ENCODE assay signal across 17 cellular contexts in the genomic region with DNA sequence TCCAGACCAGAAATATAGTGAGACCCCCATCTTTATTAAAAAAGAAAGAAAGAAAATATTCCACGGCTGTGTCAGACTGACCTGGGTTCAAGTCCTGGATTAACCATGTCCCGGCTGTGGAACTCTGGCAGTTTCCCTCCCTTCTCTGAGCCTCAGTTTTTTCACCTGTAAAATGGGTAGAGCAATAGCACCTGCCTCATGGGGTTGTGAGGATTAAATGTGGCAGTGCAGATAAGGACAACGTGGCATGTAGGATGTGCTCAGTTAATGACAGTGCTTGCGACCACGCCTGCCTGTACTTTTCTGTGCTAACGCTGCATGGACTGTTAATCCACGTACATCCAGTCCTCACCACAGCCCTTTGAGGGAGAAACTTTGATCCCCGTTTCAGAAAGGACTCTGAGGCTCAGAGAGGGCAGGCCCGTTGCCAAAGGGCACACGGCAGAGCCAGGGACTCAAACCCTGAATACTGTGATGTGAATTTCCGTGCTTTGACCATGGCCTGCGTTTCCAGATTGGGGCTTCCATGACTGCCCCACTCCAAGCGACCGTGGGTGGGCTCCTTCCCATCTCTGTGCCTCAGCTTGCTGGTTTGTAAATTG. TPM values are rescaled to one million over a fixed set of nuclear protein-coding genes. Genes with fewer than 3 reads are reported as not detected.
A peak's percentile ranks its signal among the peaks of the same experiment; 100 is the strongest.
DNase-seq lines count a peak whose midpoint lies in the region; ATAC-seq, FAIRE-seq and TF ChIP-seq lines count a peak whose summit lies in the region.
"Had no signal": no experiment of that assay in that cellular context is flagged by ENCODE, and none has a peak within 500 bp of the region (broad histone marks: within the 10 kb centered on the region; RNA-seq: fewer than 3 reads in every experiment).

No MANE protein-coding gene starts in this region.

- TF ChIP-seq CTCF in HepG2 (CRISPR knock-in tag; IDR thresholded peaks at IDR 0.05) (no peak), right lobe of liver (IDR thresholded peaks at IDR 0.05) (no peak), gastrocnemius medialis (IDR thresholded peaks at IDR 0.05 in 4 of 5, conservative IDR thresholded peaks at IDR 0.05 in 1 of 5) (no peak)

- H3K9ac ChIP-seq in HepG2 (ENCODE audit: insufficient read depth, low read depth, low read length) (no peak overlapping the region), mesenchymal stem cell (ENCODE audit: low read length) (peak overlapping the region; percentile 12)
- H3K9ac ChIP-seq: BLaER1 treated with 17β-estradiol and CSF1 and Interleukin-3, amounts not matched to agents 10 nM and 100 nM had no signal

- H3K36me3 ChIP-seq in HepG2 (replicated peaks in 1 of 2; ENCODE audit: control insufficient read depth in 1 of 2, insufficient read depth in 2 of 2, low read length in 2 of 2) = no peaks in the 10 kb centered on the region
- no peaks in the 10 kb centered on the region for H3K36me3 ChIP-seq in right lobe of liver
- peaks cover 11 to 13% of the 10 kb centered on the region in 2 experiments for H3K36me3 ChIP-seq in mesenchymal stem cell (ENCODE audit: control insufficient read depth in 1 of 2, insufficient read depth in 2 of 2, low read depth in 1 of 2, low read length in 2 of 2)
- H3K36me3 ChIP-seq in gastrocnemius medialis = no peaks in the 10 kb centered on the region
- H3K36me3 ChIP-seq: BLaER1 treated with 17β-estradiol and CSF1 and Interleukin-3, amounts not matched to agents 10 nM and 100 nM had no signal

- intact Hi-C loops in HepG2 (cut with micrococcal nuclease; ENCODE audit: unreplicated experiment) (no loop called here), right lobe of liver (cut with DNase I) (no loop called here), gastrocnemius medialis (cut with DNase I; ENCODE audit: low total_unique reads) (no loop called here)

- POLR2A ChIA-PET in HepG2 (lab: Yijun Ruan, JAX) = interaction anchor here (0.9 kb wide), 1 partner anchor 78 kb away, joined by 3 read pairs; no protein-coding TSS in a partner anchor

- H2BK12ac ChIP-seq in mesenchymal stem cell (ENCODE audit: low read length in 2 of 2) = no peak overlapping the region

- H3K27me3 ChIP-seq in HepG2 (ENCODE audit: control insufficient read depth in 1 of 2, insufficient read depth in 2 of 2, low read length in 2 of 2) (peaks cover 0 to 2% of the 10 kb centered on the region in 2 experiments; a peak in 1 of 5 replicates), right lobe of liver (no peaks in the 10 kb centered on the region), mesenchymal stem cell (ENCODE audit: control insufficient read depth in 1 of 2, insufficient read depth in 1 of 2, low read length in 2 of 2) (peaks cover 0 to 2% of the 10 kb centered on the region in 2 experiments), gastrocnemius medialis (no peaks in the 10 kb centered on the region)
- H3K27me3 ChIP-seq: BLaER1 treated with 17β-estradiol and CSF1 and Interleukin-3, amounts not matched to agents 10 nM and 100 nM had no signal

- H3K23ac ChIP-seq in mesenchymal stem cell (ENCODE audit: low read length in 2 of 2) = no peak overlapping the region

- H3K4me3 ChIP-seq in HepG2 (replicated peaks in 1 of 3; ENCODE audit: insufficient read depth in 1 of 3, low read depth in 2 of 3, low read length in 3 of 3) (no peak overlapping the region), right lobe of liver (no peak overlapping the region), mesenchymal stem cell (ENCODE audit: insufficient read depth in 1 of 2, low read depth in 1 of 2, low read length in 2 of 2) (no peak overlapping the region), gastrocnemius medialis (no peak overlapping the region)
- H3K4me3 ChIP-seq: BLaER1 treated with 17β-estradiol and CSF1 and Interleukin-3, amounts not matched to agents 10 nM and 100 nM; GM12878 had no signal

- H2AK5ac ChIP-seq in mesenchymal stem cell (ENCODE audit: low read length, severe bottlenecking) = no peak overlapping the region

- no peak overlapping the region for H2BK120ac ChIP-seq in mesenchymal stem cell (ENCODE audit: low read depth, low read length)

- DNase-seq in HepG2 (ENCODE audit: low spot score) (no peak), right lobe of liver (no peak), mesenchymal stem cell (no peak), gastrocnemius medialis (no peak), NOMO-1 treated with DMSO at 0.1 percent for 48 hours (lab: John Stamatoyannopoulos, UW; ENCODE audit: unreplicated experiment) (no peak)
- DNase-seq: 8988T; CD4-positive, alpha-beta T cell; DMS79; GOT3 had no signal

- no peaks in the 10 kb centered on the region for H3K79me2 ChIP-seq in HepG2 (ENCODE audit: insufficient read depth, low read length)

- no TSS peak for BruUV-seq in HepG2 (replicated peaks; lab: Mats Ljungman, UMichigan)

- no peaks in the 10 kb centered on the region for H3K79me1 ChIP-seq in mesenchymal stem cell (replicated peaks; ENCODE audit: low read length, poor library complexity, severe bottlenecking)

- no peak overlapping the region for H3K4me2 ChIP-seq in HepG2 (ENCODE audit: low read depth, low read length)
- H3K4me2 ChIP-seq in mesenchymal stem cell (ENCODE audit: low read length, poor library complexity, severe bottlenecking) = no peak overlapping the region
- H3K4me2 ChIP-seq: BLaER1 treated with 17β-estradiol and CSF1 and Interleukin-3, amounts not matched to agents 10 nM and 100 nM had no signal

- no peak overlapping the region for H2BK5ac ChIP-seq in mesenchymal stem cell (ENCODE audit: low read depth, low read length, poor library complexity, severe bottlenecking)

- peaks cover 5% of the 10 kb centered on the region; the same call in 1 of the 2 replicates for H3K4me1 ChIP-seq in HepG2 (ENCODE audit: insufficient read depth, low read length)
- no peaks in the 10 kb centered on the region for H3K4me1 ChIP-seq in right lobe of liver
- H3K4me1 ChIP-seq in mesenchymal stem cell (ENCODE audit: control insufficient read depth, insufficient read depth, low read depth, low read length) = peaks cover 11% of the 10 kb centered on the region
- peaks cover 30 to 35% of the 10 kb centered on the region in 2 donors for H3K4me1 ChIP-seq in gastrocnemius medialis

- no peak overlapping the region for H4K91ac ChIP-seq in mesenchymal stem cell (ENCODE audit: low read length)

- 14% methylated on average over 10 of the region's 14 CpGs for WGBS in HepG2 (ENCODE audit: low lambda C conversion rate)
- 54% methylated on average over 9 of the region's 14 CpGs for WGBS in right lobe of liver (ENCODE audit: insufficient coverage, low coverage, low lambda C conversion rate, missing lambda C conversion rate)
- WGBS in mesenchymal stem cell = 82% methylated on average over 14 of the region's 14 CpGs

- TF ChIP-seq RAD21 in HepG2 (CRISPR knock-in tag; IDR thresholded peaks at IDR 0.05) = no peak

- H3K9me3 ChIP-seq in HepG2 (ENCODE audit: low read length) (no peaks in the 10 kb centered on the region), right lobe of liver (no peaks in the 10 kb centered on the region), mesenchymal stem cell (ENCODE audit: control insufficient read depth, low read length) (no peaks in the 10 kb centered on the region), gastrocnemius medialis (no peaks in the 10 kb centered on the region)
- H3K9me3 ChIP-seq: BLaER1 treated with 17β-estradiol and CSF1 and Interleukin-3, amounts not matched to agents 10 nM and 100 nM had no signal

- TF ChIP-seq POLR2A in HepG2 (IDR thresholded peaks at IDR 0.05; ENCODE audit: insufficient read depth in 1 of 2, low read depth in 2 of 2, low read length in 2 of 2) (no peak), right lobe of liver (IDR thresholded peaks at IDR 0.05) (no peak), gastrocnemius medialis (IDR thresholded peaks at IDR 0.05) (no peak)

- no peak overlapping the region for H3K4ac ChIP-seq in mesenchymal stem cell (ENCODE audit: low read depth in 1 of 2, low read length in 2 of 2)

- no peak overlapping the region for H3K14ac ChIP-seq in mesenchymal stem cell (ENCODE audit: low read length in 2 of 2)

- H4K8ac ChIP-seq in mesenchymal stem cell (ENCODE audit: low read length) = no peak overlapping the region

- CTCF ChIA-PET in HepG2 (lab: Yijun Ruan, JAX; ENCODE audit: low intra/inter-chr PET ratio, low total read pairs) = no interaction called here

- no peaks in the 10 kb centered on the region for H4K20me1 ChIP-seq in HepG2 (ENCODE audit: insufficient read depth, low read length)
- H4K20me1 ChIP-seq: BLaER1 treated with 17β-estradiol and CSF1 and Interleukin-3, amounts not matched to agents 10 nM and 100 nM had no signal

- ATAC-seq in HepG2 (no peak), right lobe of liver (no peak), gastrocnemius medialis (peak in 1 of 2 donors; percentile 2), GM18870 (IDR thresholded peaks at IDR 0.05; ENCODE audit: unreplicated experiment) (no peak), GM18511 (IDR thresholded peaks at IDR 0.05; ENCODE audit: unreplicated experiment) (no peak)
- ATAC-seq: GM12878, HCT116 had no signal

- H3K27ac ChIP-seq in HepG2 (ENCODE audit: extremely low read length, insufficient read depth, low read length) = no peak overlapping the region
- no peak overlapping the region for H3K27ac ChIP-seq in right lobe of liver
- H3K27ac ChIP-seq in mesenchymal stem cell (ENCODE audit: low read length, poor library complexity, severe bottlenecking) = no peak overlapping the region
- peak overlapping the region; percentile 75 to 90 (median 86) for H3K27ac ChIP-seq in gastrocnemius medialis
- H3K27ac ChIP-seq: BLaER1 treated with 17β-estradiol and CSF1 and Interleukin-3, amounts not matched to agents 10 nM and 100 nM had no signal

- no peak overlapping the region for H2BK15ac ChIP-seq in mesenchymal stem cell (ENCODE audit: low read depth, poor library complexity, severe bottlenecking)

- no peak for TF ChIP-seq EP300 in HepG2 (IDR thresholded peaks at IDR 0.05; ENCODE audit: low read depth in 2 of 2, low read length in 2 of 2)
- no peak for TF ChIP-seq EP300 in HepG2 (CRISPR knock-in tag; IDR thresholded peaks at IDR 0.05; ENCODE audit: borderline replicate concordance)

- in situ Hi-C loops in HepG2 (cut with HindIII; ENCODE audit: extremely low pct_ligation_motif_present, low pct_unique_long_range_greater_than_20kb) = no loop called here
- in situ Hi-C loops in gastrocnemius medialis (cut with MboI; ENCODE audit: low sequenced_read_pairs in 4 of 4) = no loop called here

- no peak for FAIRE-seq in HepG2 (lab: Jason Lieb, UNC)
- FAIRE-seq: GM12878, GM18507, GM19239 had no signal

- no peak overlapping the region for H2AFZ ChIP-seq in HepG2 (ENCODE audit: low read length)
- H2AFZ ChIP-seq in mesenchymal stem cell (ENCODE audit: low read depth, low read length) = no peak overlapping the region

- H3K18ac ChIP-seq in mesenchymal stem cell (ENCODE audit: low read depth in 1 of 2, low read length in 2 of 2) = no peak overlapping the region

RNA-seq across cellular contexts. Expression of gene SBK2, which starts 16.1 kb away (rescaled TPM):
- 0.24 and 0.45 TPM in 2 replicates for total RNA-seq in HepG2 (2016; rRNA removed; fragmentation: Illumina TruSeq; extraction: Trizol)
- total RNA-seq in HepG2 (2016; cell fraction: cytosol; rRNA removed; fragmentation: Illumina TruSeq; extraction: Trizol; ENCODE audit: low read depth) = not detected in 2 replicates
- not detected in 2 replicates for total RNA-seq in HepG2 (2016; cell fraction: insoluble cytoplasmic fraction; rRNA removed; fragmentation: Illumina TruSeq; extraction: Trizol)
- 0.22 and 0.28 TPM in 2 replicates for total RNA-seq in HepG2 (2016; cell fraction: membrane; rRNA removed; fragmentation: Illumina TruSeq; extraction: Trizol)
- total RNA-seq in HepG2 (2016; cell fraction: nucleus; rRNA removed; fragmentation: Illumina TruSeq; extraction: Trizol) = not detected in 2 replicates
- 0.14 TPM in 1 of 2 replicates, not detected in the other for polyA plus RNA-seq in HepG2 (2011; rRNA removed)
- polyA plus RNA-seq in HepG2 (2011; cell fraction: cytosol; rRNA removed) = 0.13 and 0.16 TPM in 2 replicates
- 1.0 and 1.3 TPM in 2 replicates for polyA plus RNA-seq in HepG2 (2011; cell fraction: nucleus; rRNA removed)
- 0.25 and 0.45 TPM in 2 replicates for polyA plus RNA-seq in HepG2 (2012)
- not detected in 2 replicates for polyA plus RNA-seq in HepG2 (2016; cell fraction: cytosol; fragmentation: Illumina TruSeq; extraction: Trizol; ENCODE audit: low read depth)
- polyA plus RNA-seq in HepG2 (2016; cell fraction: insoluble cytoplasmic fraction; fragmentation: Illumina TruSeq; extraction: Trizol; ENCODE audit: low read depth) = 0.22 and 0.32 TPM in 2 replicates
- not detected in 2 replicates for polyA plus RNA-seq in HepG2 (2016; cell fraction: membrane; fragmentation: Illumina TruSeq; extraction: Trizol; ENCODE audit: low read depth)
- not detected in 2 replicates for polyA plus RNA-seq in HepG2 (2016; cell fraction: nucleus; fragmentation: Illumina TruSeq; extraction: Trizol; ENCODE audit: insufficient read depth, low read depth)
- 0.54 TPM in 1 of 2 replicates, not detected in the other for polyA minus RNA-seq in HepG2 (2011; rRNA and poly(A)+ RNA removed; ENCODE audit: low replicate concordance)
- polyA minus RNA-seq in HepG2 (2011; cell fraction: cytosol; rRNA and poly(A)+ RNA removed) = 0.59 and 0.79 TPM in 2 replicates
- polyA minus RNA-seq in HepG2 (2011; cell fraction: nucleus; rRNA and poly(A)+ RNA removed) = not detected in 2 replicates
- total RNA-seq in right lobe of liver = not detected
- not detected for polyA plus RNA-seq in mesenchymal stem cell (2013, experiment 1 of 2)
- not detected for polyA plus RNA-seq in mesenchymal stem cell (2013, experiment 2 of 2)
- total RNA-seq in gastrocnemius medialis = 1 to 10 TPM in 3 of 4 donors, not detected in 1; 1.5 to 3.0 (median 1.6) TPM
- total RNA-seq: CD4-positive, alpha-beta T cell; GM12878 had no signal
- polyA plus RNA-seq: GM12878, IgD-negative memory B cell had no signal

RNA-seq across cellular contexts. Expression of gene SBK3, which starts 24.6 kb away (rescaled TPM):
- 0.46 and 0.66 TPM in 2 replicates for total RNA-seq in HepG2 (2016; rRNA removed; fragmentation: Illumina TruSeq; extraction: Trizol)
- total RNA-seq in HepG2 (2016; cell fraction: cytosol; rRNA removed; fragmentation: Illumina TruSeq; extraction: Trizol; ENCODE audit: low read depth) = not detected in 2 replicates
- total RNA-seq in HepG2 (2016; cell fraction: insoluble cytoplasmic fraction; rRNA removed; fragmentation: Illumina TruSeq; extraction: Trizol) = 0.24 and 0.35 TPM in 2 replicates
- total RNA-seq in HepG2 (2016; cell fraction: membrane; rRNA removed; fragmentation: Illumina TruSeq; extraction: Trizol) = 0.19 and 0.24 TPM in 2 replicates
- total RNA-seq in HepG2 (2016; cell fraction: nucleus; rRNA removed; fragmentation: Illumina TruSeq; extraction: Trizol) = 0.38 and 0.62 TPM in 2 replicates
- 0.77 and 1.5 TPM in 2 replicates for polyA plus RNA-seq in HepG2 (2011; rRNA removed)
- 1.0 and 1.4 TPM in 2 replicates for polyA plus RNA-seq in HepG2 (2011; cell fraction: cytosol; rRNA removed)
- 2.0 and 3.1 TPM in 2 replicates for polyA plus RNA-seq in HepG2 (2011; cell fraction: nucleus; rRNA removed)
- 0.91 and 2.0 TPM in 2 replicates for polyA plus RNA-seq in HepG2 (2012)
- polyA plus RNA-seq in HepG2 (2016; cell fraction: cytosol; fragmentation: Illumina TruSeq; extraction: Trizol; ENCODE audit: low read depth) = not detected in 2 replicates
- 0.19 TPM in 1 of 2 replicates, not detected in the other for polyA plus RNA-seq in HepG2 (2016; cell fraction: insoluble cytoplasmic fraction; fragmentation: Illumina TruSeq; extraction: Trizol; ENCODE audit: low read depth)
- polyA plus RNA-seq in HepG2 (2016; cell fraction: membrane; fragmentation: Illumina TruSeq; extraction: Trizol; ENCODE audit: low read depth) = 0.13 TPM in 1 of 2 replicates, not detected in the other
- 0.81 and 0.96 TPM in 2 replicates for polyA plus RNA-seq in HepG2 (2016; cell fraction: nucleus; fragmentation: Illumina TruSeq; extraction: Trizol; ENCODE audit: insufficient read depth, low read depth)
- polyA minus RNA-seq in HepG2 (2011; rRNA and poly(A)+ RNA removed; ENCODE audit: low replicate concordance) = 1.2 TPM in 1 of 2 replicates, not detected in the other
- polyA minus RNA-seq in HepG2 (2011; cell fraction: cytosol; rRNA and poly(A)+ RNA removed) = 0.53 TPM in 1 of 2 replicates, not detected in the other
- polyA minus RNA-seq in HepG2 (2011; cell fraction: nucleus; rRNA and poly(A)+ RNA removed) = 0.37 and 0.52 TPM in 2 replicates
- under 1 TPM in 2 of 6 experiments, not detected in 4; 0.33 to 0.56 TPM for total RNA-seq in right lobe of liver
- not detected for polyA plus RNA-seq in mesenchymal stem cell (2013, experiment 1 of 2)
- polyA plus RNA-seq in mesenchymal stem cell (2013, experiment 2 of 2) = not detected
- 10 to 100 TPM in 1 of 4 donors, 1 to 10 TPM in 3; 3.1 to 24.1 (median 6.8) TPM for total RNA-seq in gastrocnemius medialis
- total RNA-seq: CD4-positive, alpha-beta T cell; GM12878 had no signal
- polyA plus RNA-seq: GM12878, IgD-negative memory B cell had no signal

RNA-seq across cellular contexts. Expression of gene SSC5D, which starts 32.6 kb away (rescaled TPM):
- not detected in 2 replicates for total RNA-seq in HepG2 (2016; rRNA removed; fragmentation: Illumina TruSeq; extraction: Trizol)
- not detected in 2 replicates for total RNA-seq in HepG2 (2016; cell fraction: cytosol; rRNA removed; fragmentation: Illumina TruSeq; extraction: Trizol; ENCODE audit: low read depth)
- total RNA-seq in HepG2 (2016; cell fraction: insoluble cytoplasmic fraction; rRNA removed; fragmentation: Illumina TruSeq; extraction: Trizol) = not detected in 2 replicates
- total RNA-seq in HepG2 (2016; cell fraction: membrane; rRNA removed; fragmentation: Illumina TruSeq; extraction: Trizol) = not detected in 2 replicates
- total RNA-seq in HepG2 (2016; cell fraction: nucleus; rRNA removed; fragmentation: Illumina TruSeq; extraction: Trizol) = not detected in 2 replicates
- polyA plus RNA-seq in HepG2 (2011; rRNA removed) = 0.03 TPM in 1 of 2 replicates, not detected in the other
- not detected in 2 replicates for polyA plus RNA-seq in HepG2 (2011; cell fraction: cytosol; rRNA removed)
- polyA plus RNA-seq in HepG2 (2011; cell fraction: nucleus; rRNA removed) = 0.10 and 0.61 TPM in 2 replicates
- polyA plus RNA-seq in HepG2 (2012) = 0.03 TPM in 1 of 2 replicates, not detected in the other
- not detected in 2 replicates for polyA plus RNA-seq in HepG2 (2016; cell fraction: cytosol; fragmentation: Illumina TruSeq; extraction: Trizol; ENCODE audit: low read depth)
- not detected in 2 replicates for polyA plus RNA-seq in HepG2 (2016; cell fraction: insoluble cytoplasmic fraction; fragmentation: Illumina TruSeq; extraction: Trizol; ENCODE audit: low read depth)
- polyA plus RNA-seq in HepG2 (2016; cell fraction: membrane; fragmentation: Illumina TruSeq; extraction: Trizol; ENCODE audit: low read depth) = not detected in 2 replicates
- not detected in 2 replicates for polyA plus RNA-seq in HepG2 (2016; cell fraction: nucleus; fragmentation: Illumina TruSeq; extraction: Trizol; ENCODE audit: insufficient read depth, low read depth)
- polyA minus RNA-seq in HepG2 (2011; rRNA and poly(A)+ RNA removed; ENCODE audit: low replicate concordance) = 0.04 and 0.14 TPM in 2 replicates
- polyA minus RNA-seq in HepG2 (2011; cell fraction: cytosol; rRNA and poly(A)+ RNA removed) = not detected in 2 replicates
- polyA minus RNA-seq in HepG2 (2011; cell fraction: nucleus; rRNA and poly(A)+ RNA removed) = 0.12 TPM in 1 of 2 replicates, not detected in the other
- total RNA-seq in right lobe of liver = 1 to 10 TPM in 4 of 6 experiments, under 1 TPM in 2; 0.35 to 1.6 (median 1.2) TPM
- 29.2 TPM for polyA plus RNA-seq in mesenchymal stem cell (2013, experiment 1 of 2)
- 27.1 TPM for polyA plus RNA-seq in mesenchymal stem cell (2013, experiment 2 of 2)
- total RNA-seq in gastrocnemius medialis = 1 to 10 TPM in 2 of 4 donors, under 1 TPM in 2; 0.53 to 2.2 (median 1.1) TPM
- polyA plus RNA-seq: IgD-negative memory B cell had no signal

RNA-seq across cellular contexts. Expression of gene NAT14, which starts 35.8 kb away (rescaled TPM):
- total RNA-seq in HepG2 (2016; rRNA removed; fragmentation: Illumina TruSeq; extraction: Trizol) (14.7 and 22.3 TPM in 2 replicates), right lobe of liver (1 to 10 TPM; 2.5 to 6.0 (median 3.9) TPM), gastrocnemius medialis (1 to 10 TPM in 2 of 4 donors, under 1 TPM in 2; 0.40 to 2.5 (median 1.1) TPM)
- 15.7 and 17.4 TPM in 2 replicates for total RNA-seq in HepG2 (2016; cell fraction: cytosol; rRNA removed; fragmentation: Illumina TruSeq; extraction: Trizol; ENCODE audit: low read depth)
- total RNA-seq in HepG2 (2016; cell fraction: insoluble cytoplasmic fraction; rRNA removed; fragmentation: Illumina TruSeq; extraction: Trizol) = 14.8 and 26.5 TPM in 2 replicates
- 24.1 and 26.6 TPM in 2 replicates for total RNA-seq in HepG2 (2016; cell fraction: membrane; rRNA removed; fragmentation: Illumina TruSeq; extraction: Trizol)
- total RNA-seq in HepG2 (2016; cell fraction: nucleus; rRNA removed; fragmentation: Illumina TruSeq; extraction: Trizol) = 17.7 and 22.1 TPM in 2 replicates
- 20.7 and 24.7 TPM in 2 replicates for polyA plus RNA-seq in HepG2 (2011; rRNA removed)
- polyA plus RNA-seq in HepG2 (2011; cell fraction: cytosol; rRNA removed) = 17.5 and 24.6 TPM in 2 replicates
- polyA plus RNA-seq in HepG2 (2011; cell fraction: nucleus; rRNA removed) = 37.8 and 42.1 TPM in 2 replicates
- 19.0 and 25.8 TPM in 2 replicates for polyA plus RNA-seq in HepG2 (2012)
- polyA plus RNA-seq in HepG2 (2016; cell fraction: cytosol; fragmentation: Illumina TruSeq; extraction: Trizol; ENCODE audit: low read depth) = 18.4 and 22.8 TPM in 2 replicates
- polyA plus RNA-seq in HepG2 (2016; cell fraction: insoluble cytoplasmic fraction; fragmentation: Illumina TruSeq; extraction: Trizol; ENCODE audit: low read depth) = 16.4 and 17.1 TPM in 2 replicates
- polyA plus RNA-seq in HepG2 (2016; cell fraction: membrane; fragmentation: Illumina TruSeq; extraction: Trizol; ENCODE audit: low read depth) = 23.9 and 24.7 TPM in 2 replicates
- 40.3 and 41.0 TPM in 2 replicates for polyA plus RNA-seq in HepG2 (2016; cell fraction: nucleus; fragmentation: Illumina TruSeq; extraction: Trizol; ENCODE audit: insufficient read depth, low read depth)
- 4.3 and 11.1 TPM in 2 replicates for polyA minus RNA-seq in HepG2 (2011; rRNA and poly(A)+ RNA removed; ENCODE audit: low replicate concordance)
- 4.5 and 6.5 TPM in 2 replicates for polyA minus RNA-seq in HepG2 (2011; cell fraction: cytosol; rRNA and poly(A)+ RNA removed)
- 3.2 and 5.3 TPM in 2 replicates for polyA minus RNA-seq in HepG2 (2011; cell fraction: nucleus; rRNA and poly(A)+ RNA removed)
- 106 TPM for polyA plus RNA-seq in mesenchymal stem cell (2013, experiment 1 of 2)
- 108 TPM for polyA plus RNA-seq in mesenchymal stem cell (2013, experiment 2 of 2)

RNA-seq across cellular contexts. Expression of gene ZNF628, which starts 44.4 kb away (rescaled TPM):
- total RNA-seq in HepG2 (2016; rRNA removed; fragmentation: Illumina TruSeq; extraction: Trizol) (1.00 and 1.2 TPM in 2 replicates), right lobe of liver (1 to 10 TPM; 3.4 to 9.2 (median 4.4) TPM), gastrocnemius medialis (10 to 100 TPM in 3 of 4 donors, 1 to 10 TPM in 1; 7.4 to 22.3 (median 14.1) TPM)
- 0.53 and 0.91 TPM in 2 replicates for total RNA-seq in HepG2 (2016; cell fraction: cytosol; rRNA removed; fragmentation: Illumina TruSeq; extraction: Trizol; ENCODE audit: low read depth)
- total RNA-seq in HepG2 (2016; cell fraction: insoluble cytoplasmic fraction; rRNA removed; fragmentation: Illumina TruSeq; extraction: Trizol) = 0.98 and 1.1 TPM in 2 replicates
- 1.9 and 2.5 TPM in 2 replicates for total RNA-seq in HepG2 (2016; cell fraction: membrane; rRNA removed; fragmentation: Illumina TruSeq; extraction: Trizol)
- total RNA-seq in HepG2 (2016; cell fraction: nucleus; rRNA removed; fragmentation: Illumina TruSeq; extraction: Trizol) = 1.2 TPM in 2 replicates
- polyA plus RNA-seq in HepG2 (2011; rRNA removed) = 0.48 and 0.54 TPM in 2 replicates
- 0.19 and 0.56 TPM in 2 replicates for polyA plus RNA-seq in HepG2 (2011; cell fraction: cytosol; rRNA removed)
- polyA plus RNA-seq in HepG2 (2011; cell fraction: nucleus; rRNA removed) = 2.8 and 4.7 TPM in 2 replicates
- 1.7 and 1.9 TPM in 2 replicates for polyA plus RNA-seq in HepG2 (2012)
- polyA plus RNA-seq in HepG2 (2016; cell fraction: cytosol; fragmentation: Illumina TruSeq; extraction: Trizol; ENCODE audit: low read depth) = 0.40 and 0.47 TPM in 2 replicates
- 1.4 and 2.1 TPM in 2 replicates for polyA plus RNA-seq in HepG2 (2016; cell fraction: insoluble cytoplasmic fraction; fragmentation: Illumina TruSeq; extraction: Trizol; ENCODE audit: low read depth)
- 1.1 and 2.4 TPM in 2 replicates for polyA plus RNA-seq in HepG2 (2016; cell fraction: membrane; fragmentation: Illumina TruSeq; extraction: Trizol; ENCODE audit: low read depth)
- 2.5 and 2.7 TPM in 2 replicates for polyA plus RNA-seq in HepG2 (2016; cell fraction: nucleus; fragmentation: Illumina TruSeq; extraction: Trizol; ENCODE audit: insufficient read depth, low read depth)
- 0.75 and 2.3 TPM in 2 replicates for polyA minus RNA-seq in HepG2 (2011; rRNA and poly(A)+ RNA removed; ENCODE audit: low replicate concordance)
- polyA minus RNA-seq in HepG2 (2011; cell fraction: cytosol; rRNA and poly(A)+ RNA removed) = 1.9 and 2.1 TPM in 2 replicates
- 0.62 and 1.8 TPM in 2 replicates for polyA minus RNA-seq in HepG2 (2011; cell fraction: nucleus; rRNA and poly(A)+ RNA removed)
- 7.0 TPM for polyA plus RNA-seq in mesenchymal stem cell (2013, experiment 1 of 2)
- 6.6 TPM for polyA plus RNA-seq in mesenchymal stem cell (2013, experiment 2 of 2)

Comparison
In these comparisons a context has a peak if more than half of its experiments do, and no peak if none do; other contexts are left out.
1. H3K27ac ChIP-seq: peak in gastrocnemius medialis (4 of 4); none in HepG2 (single experiment), right lobe of liver (0 of 3) and mesenchymal stem cell (single experiment).